ENCODE assay signal across 9 cellular contexts in genomic region chr10:91088300-91089140, GRCh38.
DNase-seq lines count a peak whose midpoint lies in the region; ATAC-seq and TF ChIP-seq lines count a peak whose summit lies in the region.
"Had no signal": no experiment of that assay in that cellular context is flagged by ENCODE, and none has a peak within 500 bp of the region (broad histone marks: within the 10 kb centered on the region; RNA-seq: fewer than 3 reads in every experiment).

No MANE protein-coding gene starts in this region.

- no peak for TF ChIP-seq CTCF in gastroesophageal sphincter (IDR thresholded peaks at IDR 0.05)

- H3K27me3 ChIP-seq in gastroesophageal sphincter = no peaks in the 10 kb centered on the region
- H3K27me3 ChIP-seq in effector memory CD4-positive, alpha-beta T cell (replicated peaks; ENCODE audit: control insufficient read depth, insufficient read depth, low read length, poor library complexity, severe bottlenecking) = no peaks in the 10 kb centered on the region

- TF ChIP-seq EP300 in gastroesophageal sphincter (IDR thresholded peaks at IDR 0.05) = no peak

- DNase-seq in NOMO-1 treated with DMSO at 0.1 percent for 48 hours (lab: John Stamatoyannopoulos, UW; ENCODE audit: unreplicated experiment) = peak; percentile 10
- no peak for DNase-seq in NOMO-1 treated with dmso at 0.1 percent for 144 hours (lab: John Stamatoyannopoulos, UW; ENCODE audit: unreplicated experiment)
- peak; percentile 5 for DNase-seq in RPMI8226
- DNase-seq in superior temporal gyrus (ENCODE audit: extremely low spot score) = peak; percentile 75
- no peak for DNase-seq in activated gamma-delta T cell (lab: John Stamatoyannopoulos, UW)
- no peak for DNase-seq in effector memory CD4-positive, alpha-beta T cell
- DNase-seq: NCI-H1417 treated with DMSO at 0.1 percent for 48 hours had no signal

- TF ChIP-seq POLR2A in gastroesophageal sphincter (IDR thresholded peaks at IDR 0.05) = no peak

- WGBS in gastroesophageal sphincter (ENCODE audit: low coverage in 1 of 2), 2 donors = 24 to 33% methylated on average over 6 to 7 of the region's 7 CpGs

- ATAC-seq in gastroesophageal sphincter (no peak), HG02623 (IDR thresholded peaks at IDR 0.05; ENCODE audit: unreplicated experiment) (no peak)

- H3K9me3 ChIP-seq in gastroesophageal sphincter = no peaks in the 10 kb centered on the region
- H3K9me3 ChIP-seq in effector memory CD4-positive, alpha-beta T cell (ENCODE audit: control insufficient read depth, low read length) = no peaks in the 10 kb centered on the region

- peak overlapping the region in 3 of 4 donors; percentile 25 to 56 (median 47) for H3K27ac ChIP-seq in gastroesophageal sphincter
- H3K27ac ChIP-seq in effector memory CD4-positive, alpha-beta T cell (ENCODE audit: insufficient read depth, low read length, poor library complexity, severe bottlenecking) = no peak overlapping the region

- H3K4me3 ChIP-seq in gastroesophageal sphincter = no peak overlapping the region
- no peak overlapping the region for H3K4me3 ChIP-seq in effector memory CD4-positive, alpha-beta T cell (ENCODE audit: insufficient read depth, low read depth, low read length, poor library complexity, severe bottlenecking)

- H3K4me1 ChIP-seq in gastroesophageal sphincter = peaks cover 0 to 33% (median 6%) of the 10 kb centered on the region in 3 donors
- H3K4me1 ChIP-seq in effector memory CD4-positive, alpha-beta T cell (ENCODE audit: control insufficient read depth, insufficient read depth, low read length, poor library complexity, severe bottlenecking) = no peaks in the 10 kb centered on the region

- no peaks in the 10 kb centered on the region for H3K36me3 ChIP-seq in gastroesophageal sphincter
- no peaks in the 10 kb centered on the region for H3K36me3 ChIP-seq in effector memory CD4-positive, alpha-beta T cell (ENCODE audit: control insufficient read depth, insufficient read depth, low read length)

Comparison
In these comparisons a context has a peak if more than half of its experiments do, and no peak if none do; other contexts are left out.
1. DNase-seq: peak in NOMO-1 treated with DMSO at 0.1 percent for 48 hours (single experiment), RPMI8226 (single experiment) and superior temporal gyrus (single experiment); none in NOMO-1 treated with dmso at 0.1 percent for 144 hours (single experiment), activated gamma-delta T cell (single experiment) and effector memory CD4-positive, alpha-beta T cell (0 of 3).